ENCODE assay signal across 8 cellular contexts in the genomic region with DNA sequence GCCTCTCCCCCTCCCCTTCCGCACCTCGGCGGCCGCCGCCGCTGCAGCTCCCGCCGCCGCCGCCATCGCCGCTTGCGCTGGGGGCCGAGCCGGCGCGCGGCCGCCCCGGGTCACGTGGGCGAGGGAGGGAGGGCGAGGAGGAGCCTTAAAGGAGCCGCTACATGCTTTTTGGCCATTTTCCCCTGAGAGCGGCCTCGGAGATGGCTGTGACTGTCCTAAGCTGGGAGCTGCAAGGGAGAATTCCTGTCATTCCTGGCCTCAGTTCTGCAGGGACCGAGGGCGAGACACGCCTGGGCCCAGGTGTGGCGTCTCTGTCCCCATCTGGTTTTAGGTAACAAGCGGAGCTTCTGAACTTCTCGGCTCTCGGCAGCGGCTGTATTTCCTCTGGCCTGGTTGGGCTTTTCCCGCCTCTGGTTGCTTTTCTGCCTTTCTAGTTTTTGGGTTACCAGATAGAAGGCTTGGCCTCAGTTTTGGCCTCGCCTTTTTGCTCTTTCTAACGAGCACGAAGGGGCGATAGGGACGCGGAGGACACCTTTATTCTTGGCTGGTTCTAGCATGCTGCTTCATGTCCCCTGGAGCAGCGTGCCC. TPM values are rescaled to one million over a fixed set of nuclear protein-coding genes. Genes with fewer than 3 reads are reported as not detected.
DNase-seq lines count a peak whose midpoint lies in the region; TF ChIP-seq lines count a peak whose summit lies in the region.

Gene EHMT2, minus strand, starts transcription at position 87 of the 588 bp plus-strand sequence. Its CDS starts 21 bp downstream, at position 66.

- H3K27me3 ChIP-seq in adipocyte (replicated peaks; ENCODE audit: control insufficient read depth, insufficient read depth, low read length) (no peaks in the 10 kb centered on the region), transverse colon (no peaks in the 10 kb centered on the region)

- TF ChIP-seq CTCF in transverse colon (IDR thresholded peaks at IDR 0.05): no peak

- DNase-seq in DMS79 treated with DMSO at 0.1 percent for 48 hours (lab: John Stamatoyannopoulos, UW): peak; percentile 81
- DNase-seq in HCEC 1CT: peak; percentile 82
- DNase-seq in NCI-H1417 (lab: John Stamatoyannopoulos, UW): peak; percentile 83 to 85 (median 85)
- peak; percentile 79 for DNase-seq in T follicular helper cell (ENCODE audit: low read depth)
- peak; percentile 94 for DNase-seq in adipocyte (ENCODE audit: low read depth)
- peak; percentile 94 for DNase-seq in cardiac septum (ENCODE audit: low spot score)
- DNase-seq in posterior cingulate gyrus: peak; percentile 83 to 99 (median 88)
- DNase-seq in transverse colon: peak; percentile 89

- H3K36me3 ChIP-seq in adipocyte (ENCODE audit: control insufficient read depth, insufficient read depth, low read length, severe bottlenecking): peaks cover 16% of the 10 kb centered on the region
- no peaks in the 10 kb centered on the region for H3K36me3 ChIP-seq in transverse colon

- H3K9ac ChIP-seq in adipocyte (ENCODE audit: low read length): peak within 1 kb of the TSS; percentile 91

- peak within 1 kb of the TSS; percentile 90 to 94 (median 92) for H3K27ac ChIP-seq in transverse colon

- no peaks in the 10 kb centered on the region for H3K9me3 ChIP-seq in adipocyte (ENCODE audit: control insufficient read depth, low read length)
- no peaks in the 10 kb centered on the region for H3K9me3 ChIP-seq in transverse colon

- H3K4me3 ChIP-seq in adipocyte (ENCODE audit: low read length) (peak within 1 kb of the TSS; percentile 94), transverse colon (peak within 1 kb of the TSS; percentile 93 to 99 (median 98))

- in situ Hi-C loops in transverse colon (cut with MboI; ENCODE audit: low pct_ligation_motif_present in 1 of 4, low pct_unique_long_range_greater_than_20kb in 1 of 4, low sequenced_read_pairs in 3 of 4): no loop called here

- H3K4me1 ChIP-seq in adipocyte (ENCODE audit: control insufficient read depth, insufficient read depth, low read length) (peaks cover 24% of the 10 kb centered on the region), transverse colon (peaks cover 14 to 41% (median 28%) of the 10 kb centered on the region in 4 donors)

- no peak for TF ChIP-seq EP300 in transverse colon (IDR thresholded peaks at IDR 0.05; ENCODE audit: low read depth)

- peak; percentile 51 for TF ChIP-seq POLR2A in transverse colon (IDR thresholded peaks at IDR 0.05)

- intact Hi-C loops in cardiac septum (cut with DNase I): loop anchor here (2.0 to 5.0 kb wide), 2 partner anchors 35 to 215 kb away; partner anchors contain the start of genes LY6G5C and NEU1
- intact Hi-C loops in posterior cingulate gyrus (cut with DNase I): loop anchor here (2.0 kb wide), 1 partner anchor 35 kb away; the partner anchor contains the start of gene NEU1
- intact Hi-C loops in transverse colon (cut with DNase I; ENCODE audit: low total_unique reads): no loop called here

- 1% methylated on average over 18 of the region's 42 CpGs; no CpG with 5 or more reads in 1 of the 2 donors for WGBS in transverse colon (ENCODE audit: low coverage in 1 of 2), 2 donors

RNA-seq across cellular contexts. Expression of gene EHMT2, which starts in this region (rescaled TPM):
- total RNA-seq in cardiac septum (14.5 TPM), transverse colon (10 to 100 TPM; 25.9 to 33.3 (median 27.9) TPM)

Comparison
In these comparisons a context has a peak if more than half of its experiments do, and no peak if none do; other contexts are left out.
1. Peak in every context shown above with its lines: DNase-seq, H3K4me3 ChIP-seq and H3K27ac ChIP-seq.